Comparison of ENCODE assay signal across 8 cellular contexts in the genomic region with DNA sequence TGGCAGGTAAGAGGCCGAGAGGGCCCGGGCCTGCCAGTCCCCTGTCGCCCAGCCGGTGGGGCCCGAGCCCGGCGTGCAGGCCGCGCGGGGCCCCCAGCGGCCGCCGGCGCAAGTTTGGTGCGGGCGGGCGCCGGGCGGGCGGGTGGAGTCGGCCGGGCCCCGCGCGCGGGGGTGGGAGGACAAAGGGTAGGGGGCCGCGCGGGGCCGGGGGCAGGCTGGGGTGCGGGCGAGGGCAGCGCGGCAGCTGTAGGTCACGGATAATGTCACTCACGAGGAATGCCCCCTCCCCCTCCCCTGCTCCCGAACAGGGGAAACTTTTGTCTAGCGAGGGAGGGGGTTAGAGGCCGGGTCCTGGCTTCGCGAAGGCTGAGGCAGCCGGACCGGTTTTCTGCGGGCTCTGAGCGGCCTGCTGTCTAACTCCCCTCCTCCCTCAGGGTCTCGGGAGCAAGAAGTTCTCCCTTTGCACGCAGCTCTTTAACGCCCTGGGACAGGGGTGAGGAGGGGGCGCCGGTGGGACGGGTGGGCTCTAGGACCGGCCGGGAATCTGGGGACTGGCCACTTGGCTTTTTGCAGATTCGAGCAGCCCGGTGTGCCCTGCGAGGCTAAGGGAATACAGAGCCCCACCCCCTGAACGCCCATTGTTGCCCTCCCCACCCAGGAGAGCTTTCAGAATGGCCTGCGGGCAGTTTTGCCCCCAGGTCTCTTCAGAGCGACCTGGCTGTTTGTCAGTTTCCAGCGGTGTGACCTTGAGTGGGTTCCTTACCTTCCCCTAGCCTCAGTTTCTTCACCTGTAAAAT. TPM values are rescaled to one million over a fixed set of nuclear protein-coding genes. Genes with fewer than 3 reads are reported as not detected.
DNase-seq lines count a peak whose midpoint lies in the region; ATAC-seq and TF ChIP-seq lines count a peak whose summit lies in the region.

No MANE protein-coding gene starts in this region.

- peak overlapping the region; percentile 38; the same call in 1 of the 2 replicates for H3K27ac ChIP-seq in MM.1S (ENCODE audit: low read length)
- peak overlapping the region; percentile 88 for H3K27ac ChIP-seq in lower lobe of right lung

- H4K20me1 ChIP-seq in MM.1S (ENCODE audit: insufficient read depth, low read length): no peaks in the 10 kb centered on the region

- H3K4me2 ChIP-seq in MM.1S (ENCODE audit: low read depth, low read length): peak overlapping the region; percentile 71

- peaks cover 47% of the 10 kb centered on the region for H3K79me2 ChIP-seq in MM.1S (ENCODE audit: low read length)

- H3F3A ChIP-seq in MM.1S (ENCODE audit: insufficient read depth, low read length): peaks cover 8% of the 10 kb centered on the region

- H3K4me3 ChIP-seq in MM.1S (ENCODE audit: low read length) (peak overlapping the region; percentile 88), lower lobe of right lung (peak overlapping the region; percentile 80)

- H3K9me2 ChIP-seq in MM.1S (replicated peaks; ENCODE audit: insufficient read depth, low read length): no peaks in the 10 kb centered on the region

- H3K36me3 ChIP-seq in MM.1S (replicated peaks; ENCODE audit: insufficient read depth, low read length) (no peaks in the 10 kb centered on the region), lower lobe of right lung (no peaks in the 10 kb centered on the region)

- DNase-seq in NCI-H524 (lab: John Stamatoyannopoulos, UW) (peak; percentile 36 to 58), NCI-H524 treated with DMSO at 0.1 percent for 48 hours (lab: John Stamatoyannopoulos, UW) (no peak), MM.1S (peak; percentile 56), lower lobe of right lung (peak; percentile 84), middle frontal gyrus (ENCODE audit: extremely low spot score, low spot score) (no peak)
- peak; percentile 15 to 22 for DNase-seq in activated CD4-positive, alpha-beta T cell treated with anti-CD3 and anti-CD28 coated beads, Interleukin-2, amount 50 U/mL, for 4 hours
- DNase-seq in effector CD4-positive, alpha-beta T cell: peak; percentile 7
- DNase-seq in stimulated activated CD8-positive, alpha-beta memory T cell treated with anti-CD3 and anti-CD28 coated beads, Interleukin-15, amount 100 ng/mL, for 4 hours (ENCODE audit: low read depth in 2 of 2): peak; percentile 3 to 7

- peak; percentile 52 to 54 for ATAC-seq in lower lobe of right lung

- peak overlapping the region; percentile 96 for H2AFZ ChIP-seq in MM.1S (ENCODE audit: low read length)

- H3K9me3 ChIP-seq in MM.1S (replicated peaks; ENCODE audit: insufficient read depth, low read length): no peaks in the 10 kb centered on the region
- H3K9me3 ChIP-seq in lower lobe of right lung: no peaks in the 10 kb centered on the region

- intact Hi-C loops in lower lobe of right lung (cut with DNase I): no loop called here

- H3K27me3 ChIP-seq in MM.1S (replicated peaks; ENCODE audit: insufficient read depth, low read length) (no peaks in the 10 kb centered on the region), lower lobe of right lung (ENCODE audit: low read depth) (no peaks in the 10 kb centered on the region)

- peak overlapping the region; percentile 85 for H3K9ac ChIP-seq in MM.1S (ENCODE audit: low read length)

- TF ChIP-seq CTCF in MM.1S (IDR thresholded peaks at IDR 0.05; ENCODE audit: low read length) (no peak), lower lobe of right lung (IDR thresholded peaks at IDR 0.05) (no peak)

- peaks cover 34% of the 10 kb centered on the region for H3K4me1 ChIP-seq in MM.1S (ENCODE audit: low read length)
- peaks cover 57% of the 10 kb centered on the region for H3K4me1 ChIP-seq in lower lobe of right lung

RNA-seq across cellular contexts. Expression of a gene that starts 21.3 kb away (rescaled TPM):
- total RNA-seq in lower lobe of right lung: 117 TPM

RNA-seq across cellular contexts. Expression of a gene that starts 37.1 kb away (rescaled TPM):
- 1,651 TPM for total RNA-seq in lower lobe of right lung

Comparison
In these comparisons a context has a peak if more than half of its experiments do, and no peak if none do; other contexts are left out.
1. DNase-seq: peak in NCI-H524 (2 of 2), MM.1S (single experiment), activated CD4-positive, alpha-beta T cell treated with anti-CD3 and anti-CD28 coated beads, Interleukin-2, amount 50 U/mL, for 4 hours (2 of 2), effector CD4-positive, alpha-beta T cell (single experiment), lower lobe of right lung (single experiment) and stimulated activated CD8-positive, alpha-beta memory T cell treated with anti-CD3 and anti-CD28 coated beads, Interleukin-15, amount 100 ng/mL, for 4 hours (2 of 2); none in NCI-H524 treated with DMSO at 0.1 percent for 48 hours (single experiment) and middle frontal gyrus (single experiment).